ENCODE assay signal across 8 cellular contexts in genomic region chr7:27723086-27723485, GRCh38. TPM values are rescaled to one million over a fixed set of nuclear protein-coding genes. Genes with fewer than 3 reads are reported as not detected.
DNase-seq lines count a peak whose midpoint lies in the region; ATAC-seq and TF ChIP-seq lines count a peak whose summit lies in the region.

No MANE protein-coding gene starts in this region.

- no TSS peak for BruUV-seq in HCT116 (replicated peaks; lab: Mats Ljungman, UMichigan)

- intact Hi-C loops in HCT116 (cut with micrococcal nuclease) (no loop called here), left ventricle myocardium superior (cut with micrococcal nuclease) (no loop called here)

- H3K9ac ChIP-seq in HCT116 (ENCODE audit: low read length), result no peak overlapping the region

- no peak for TF ChIP-seq POLR2A in HCT116 (IDR thresholded peaks at IDR 0.05; ENCODE audit: borderline replicate concordance, extremely low read depth, insufficient read depth, insufficient read length)

- H2AFZ ChIP-seq in HCT116 (ENCODE audit: low read depth, low read length, poor library complexity, severe bottlenecking), result no peak overlapping the region

- RAD21 ChIA-PET in HCT116 (lab: Charles Lee; ENCODE audit: low non-redundant PET in 1 of 2, low total read pairs in 2 of 2, uncharacterized antibody in 2 of 2, unreplicated experiment in 2 of 2), result no interaction called here

- no peaks in the 10 kb centered on the region for H3K9me2 ChIP-seq in HCT116 (ENCODE audit: insufficient read depth)

- no peaks in the 10 kb centered on the region for H3K79me2 ChIP-seq in HCT116 (ENCODE audit: insufficient read depth, low read length)

- CTCF ChIA-PET in HCT116 (lab: Charles Lee), result no interaction called here

- H4K20me1 ChIP-seq in HCT116 (ENCODE audit: insufficient read depth), result no peaks in the 10 kb centered on the region

- no peaks in the 10 kb centered on the region for H3K4me1 ChIP-seq in HCT116 (ENCODE audit: control insufficient read depth in 1 of 2, insufficient read depth in 2 of 2, low read length in 2 of 2)

- DNase-seq in AG10803 (ENCODE audit: low read depth), result peak; percentile 44
- DNase-seq in HCT116 (ENCODE audit: low read depth, low spot score), result no peak
- DNase-seq in RPMI7951 (ENCODE audit: low read depth), result peak; percentile 50
- peak; percentile 42 for DNase-seq in left ventricle myocardium superior
- no peak for DNase-seq in islet precursor cell
- no peak for DNase-seq in HK-2 (ENCODE audit: unreplicated experiment)

- H3K27ac ChIP-seq in HCT116 (ENCODE audit: low read depth, low read length), result no peak overlapping the region

- 0 out of 2 replicates have a peak, but pooled peaks have one; percentile 25 for TF ChIP-seq CTCF in AG10803 (conservative IDR thresholded peaks at IDR 0.05; ENCODE audit: low read length)
- peak; percentile 17 to 45 (median 44); a peak in 5 of 6 replicates for TF ChIP-seq CTCF in HCT116 (IDR thresholded peaks at IDR 0.05 in 2 of 3, conservative IDR thresholded peaks at IDR 0.05 in 1 of 3; ENCODE audit: borderline replicate concordance in 1 of 3, insufficient read depth in 1 of 3, low read depth in 2 of 3, low read length in 2 of 3)

- no peaks in the 10 kb centered on the region for H3K36me3 ChIP-seq in HCT116 (ENCODE audit: control insufficient read depth in 1 of 2, insufficient read depth in 2 of 2, low read length in 2 of 2)

- POLR2A ChIA-PET in HCT116 (lab: Charles Lee), result no interaction called here

- ATAC-seq in HCT116 (peak; percentile 95), left ventricle myocardium superior (peak; percentile 70), HG02610 (IDR thresholded peaks at IDR 0.05; ENCODE audit: unreplicated experiment) (no peak), HG02763 (IDR thresholded peaks at IDR 0.05; ENCODE audit: unreplicated experiment) (no peak)

- no peak overlapping the region for H3K4me3 ChIP-seq in AG10803 (ENCODE audit: low read length)
- no peak overlapping the region for H3K4me3 ChIP-seq in HCT116 (replicated peaks in 1 of 2; ENCODE audit: low read depth in 1 of 2, low read length in 2 of 2)

- H3K27me3 ChIP-seq in HCT116 (ENCODE audit: insufficient read depth, low read length), result no peaks in the 10 kb centered on the region

- H3K9me3 ChIP-seq in HCT116 (ENCODE audit: control insufficient read depth in 1 of 2, insufficient read depth in 1 of 2, low read depth in 1 of 2, low read length in 2 of 2), result no peaks in the 10 kb centered on the region

- TF ChIP-seq RAD21 in HCT116 (IDR thresholded peaks at IDR 0.05; ENCODE audit: low read depth), result peak; percentile 42

- H3K4me2 ChIP-seq in HCT116 (ENCODE audit: low read length), result no peak overlapping the region

TF ChIP-seq in HCT116, 20 proteins besides CTCF, POLR2A, EP300 and RAD21:
- TF ChIP-seq JUND (IDR thresholded peaks at IDR 0.05) (no peak), REST (IDR thresholded peaks at IDR 0.05; ENCODE audit: low read depth) (no peak), EZH2phosphoT487 (IDR thresholded peaks at IDR 0.05; ENCODE audit: borderline replicate concordance) (no peak), ELF1 (IDR thresholded peaks at IDR 0.05; ENCODE audit: borderline replicate concordance, low read depth) (no peak), ZBTB33 (IDR thresholded peaks at IDR 0.05; ENCODE audit: extremely low read depth, insufficient replicate concordance, low read length) (no peak), YY1 (IDR thresholded peaks at IDR 0.05; ENCODE audit: extremely low read depth, insufficient replicate concordance, low read depth, low read length) (no peak), POLR2AphosphoS5 (IDR thresholded peaks at IDR 0.05; ENCODE audit: low read depth, low read length) (no peak), FOSL1 (IDR thresholded peaks at IDR 0.05; ENCODE audit: low read depth) (no peak), CEBPB (IDR thresholded peaks at IDR 0.05; ENCODE audit: low read depth) (no peak), SIN3A (IDR thresholded peaks at IDR 0.05; ENCODE audit: low read depth) (no peak), CBX3 (IDR thresholded peaks at IDR 0.05; ENCODE audit: low read depth) (no peak)
TF ChIP-seq in HCT116: peak in this region for 0.

RNA-seq across cellular contexts. Expression of gene TAX1BP1, which starts 16.9 kb away (rescaled TPM):
- total RNA-seq in HCT116 (2021; ENCODE audit: unreplicated experiment) (68.1 TPM), left ventricle myocardium superior (161 TPM)
- polyA plus RNA-seq in HCT116 (2012), result 50.5 and 61.4 TPM in 2 replicates
- 83.7 and 89.4 TPM in 2 replicates for total RNA-seq in RPMI7951 (2014; rRNA removed; shearing (Covaris generic))

Comparison
In these comparisons a context has a peak if more than half of its experiments do, and no peak if none do; other contexts are left out.
1. DNase-seq: peak in AG10803 (single experiment), RPMI7951 (single experiment) and left ventricle myocardium superior (single experiment); none in HCT116 (single experiment), islet precursor cell (single experiment) and HK-2 (single experiment).
2. ATAC-seq: peak in HCT116 (single experiment) and left ventricle myocardium superior (single experiment); none in HG02610 (single experiment) and HG02763 (single experiment).